In the genomic region with DNA sequence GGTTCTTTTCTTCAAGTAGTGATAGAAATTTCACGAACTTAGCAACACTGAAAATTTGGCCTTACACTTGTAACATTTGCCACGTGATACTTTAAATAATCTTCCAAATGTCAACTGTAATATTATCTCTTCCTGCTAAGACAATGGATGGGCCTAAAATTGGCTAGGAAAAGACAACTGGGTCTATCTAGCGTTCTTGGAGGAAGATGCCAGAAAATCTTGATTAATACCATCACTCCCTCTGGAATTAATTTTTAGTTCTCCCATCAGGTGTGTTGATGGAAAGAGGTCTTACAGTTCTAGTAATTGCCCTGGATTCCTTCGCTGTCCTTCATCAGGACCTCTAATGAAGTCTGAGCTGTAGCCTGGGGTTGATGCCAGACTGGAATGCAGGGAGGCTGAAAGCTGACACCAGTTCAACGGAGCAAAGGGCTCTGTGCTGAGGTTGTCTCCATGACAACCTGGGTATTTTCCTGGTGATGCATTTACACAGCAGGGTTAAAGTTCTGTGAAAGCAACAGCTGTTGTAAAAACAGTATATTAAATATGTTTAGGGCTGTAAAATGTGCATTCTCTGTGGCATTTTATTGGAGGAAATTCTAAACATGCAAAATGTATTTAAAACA, we compare ENCODE assay signal across 12 cellular contexts.
DNase-seq lines count a peak whose midpoint lies in the region; ATAC-seq and TF ChIP-seq lines count a peak whose summit lies in the region.
"Had no signal": no experiment of that assay in that cellular context is flagged by ENCODE, and none has a peak within 500 bp of the region (broad histone marks: within the 10 kb centered on the region; RNA-seq: fewer than 3 reads in every experiment).

No MANE protein-coding gene starts in this region.

- H3K4me1 ChIP-seq in gastrocnemius medialis, result no peaks in the 10 kb centered on the region
- H3K4me1 ChIP-seq: ascending aorta had no signal

- TF ChIP-seq POLR2A in gastrocnemius medialis (IDR thresholded peaks at IDR 0.05), result no peak

- H3K27me3 ChIP-seq in gastrocnemius medialis, result no peaks in the 10 kb centered on the region
- H3K27me3 ChIP-seq: ascending aorta, stomach had no signal

- intact Hi-C loops in gastrocnemius medialis (cut with DNase I; ENCODE audit: low total_unique reads), result no loop called here

- peak overlapping the region; percentile 93 for H3K27ac Mint-ChIP-seq in osteocyte (ENCODE audit: unreplicated experiment)
- H3K27ac Mint-ChIP-seq: natural killer cell had no signal

- H3K36me3 Mint-ChIP-seq in osteocyte (ENCODE audit: unreplicated experiment), result peaks cover 6% of the 10 kb centered on the region
- H3K36me3 Mint-ChIP-seq: natural killer cell had no signal

- H3K4me3 ChIP-seq in epithelial cell of proximal tubule (ENCODE audit: low read depth, low read length) (no peak overlapping the region), gastrocnemius medialis (no peak overlapping the region)
- H3K4me3 ChIP-seq: ascending aorta, GM12878, stomach had no signal

- peaks cover 23% of the 10 kb centered on the region for H3K4me1 Mint-ChIP-seq in osteocyte (ENCODE audit: unreplicated experiment)
- H3K4me1 Mint-ChIP-seq: natural killer cell had no signal

- no peak for TF ChIP-seq CTCF in epithelial cell of proximal tubule (conservative IDR thresholded peaks at IDR 0.05; ENCODE audit: low read depth, low read length)
- no peak for TF ChIP-seq CTCF in osteocyte (IDR thresholded peaks at IDR 0.05)
- TF ChIP-seq CTCF in gastrocnemius medialis (IDR thresholded peaks at IDR 0.05 in 4 of 5, conservative IDR thresholded peaks at IDR 0.05 in 1 of 5), result no peak

- no peaks in the 10 kb centered on the region for H3K36me3 ChIP-seq in gastrocnemius medialis
- H3K36me3 ChIP-seq: ascending aorta, stomach had no signal

- H3K9me3 Mint-ChIP-seq in osteocyte (ENCODE audit: unreplicated experiment), result peaks cover 19% of the 10 kb centered on the region

- no peaks in the 10 kb centered on the region for H3K9me3 ChIP-seq in gastrocnemius medialis
- H3K9me3 ChIP-seq: ascending aorta, stomach had no signal

- H3K4me3 Mint-ChIP-seq in osteocyte (ENCODE audit: unreplicated experiment), result no peak overlapping the region
- H3K4me3 Mint-ChIP-seq: natural killer cell had no signal

- in situ Hi-C loops in gastrocnemius medialis (cut with MboI; ENCODE audit: low sequenced_read_pairs in 4 of 4), result no loop called here

- H3K27ac ChIP-seq in gastrocnemius medialis, result no peak overlapping the region
- H3K27ac ChIP-seq: ascending aorta, stomach had no signal

- ATAC-seq in gastrocnemius medialis (no peak), HG02852 (IDR thresholded peaks at IDR 0.05; ENCODE audit: unreplicated experiment) (no peak)
- ATAC-seq: GM12878, natural killer cell had no signal

- H3K27me3 Mint-ChIP-seq in osteocyte (ENCODE audit: unreplicated experiment), result no peaks in the 10 kb centered on the region

- DNase-seq in GM04504 (ENCODE audit: low read depth) (peak; percentile 79), NCI-H524 (lab: John Stamatoyannopoulos, UW) (peak; percentile 67 to 83), epithelial cell of proximal tubule (ENCODE audit: low read depth) (peak; percentile 55), osteocyte (ENCODE audit: extremely low spot score, unreplicated experiment) (peak; percentile 87), gastrocnemius medialis (no peak), Ammon's horn (ENCODE audit: low spot score) (no peak)
- DNase-seq in activated effector memory CD4-positive, alpha-beta T cell treated with anti-CD3 and anti-CD28 coated beads, Interleukin-2, amount 50 U/mL, for 16 hours, result no peak
- DNase-seq: natural killer cell, stomach had no signal

Comparison
In these comparisons a context has a peak if more than half of its experiments do, and no peak if none do; other contexts are left out.
1. DNase-seq: peak in GM04504 (single experiment), NCI-H524 (2 of 2), epithelial cell of proximal tubule (single experiment) and osteocyte (single experiment); none in activated effector memory CD4-positive, alpha-beta T cell treated with anti-CD3 and anti-CD28 coated beads, Interleukin-2, amount 50 U/mL, for 16 hours (single experiment), gastrocnemius medialis (0 of 2) and Ammon's horn (single experiment).